Comparison of ENCODE assay signal across 19 cellular contexts in the genomic region with DNA sequence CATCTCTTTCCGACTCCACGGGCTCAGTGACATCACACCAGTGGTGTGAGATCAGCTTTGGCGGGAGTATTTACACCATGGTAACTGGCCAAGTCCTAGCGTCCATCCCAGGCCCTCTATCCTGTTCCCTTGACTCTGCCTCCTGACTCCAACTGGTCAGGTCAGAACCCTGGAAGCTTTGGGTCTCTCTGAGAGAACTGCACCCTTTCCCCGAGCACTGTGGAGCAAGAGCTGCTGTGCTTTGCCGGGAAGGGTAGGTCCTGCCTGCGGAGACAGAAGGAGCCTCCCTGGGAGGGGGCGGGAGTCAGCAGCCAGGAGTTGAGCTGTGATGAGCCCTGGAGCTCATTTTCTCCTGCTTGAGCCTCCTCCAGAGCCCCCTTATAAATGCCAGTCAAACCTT.
DNase-seq lines count a peak whose midpoint lies in the region; ATAC-seq, FAIRE-seq and TF ChIP-seq lines count a peak whose summit lies in the region.
"Had no signal": no experiment of that assay in that cellular context is flagged by ENCODE, and none has a peak within 500 bp of the region (broad histone marks: within the 10 kb centered on the region; RNA-seq: fewer than 3 reads in every experiment).

No MANE protein-coding gene starts in this region.

- H2BK5ac ChIP-seq in H1 (ENCODE audit: low read depth, low read length) (no peak overlapping the region), neuronal stem cell (ENCODE audit: low read length) (no peak overlapping the region), mesenchymal stem cell (ENCODE audit: low read depth, low read length, poor library complexity, severe bottlenecking) (no peak overlapping the region)

- H3K79me1 ChIP-seq in H1 (ENCODE audit: low read depth, low read length) (no peaks in the 10 kb centered on the region), neuronal stem cell (ENCODE audit: low read depth, low read length) (no peaks in the 10 kb centered on the region), mesenchymal stem cell (replicated peaks; ENCODE audit: low read length, poor library complexity, severe bottlenecking) (no peaks in the 10 kb centered on the region)

- intact Hi-C loops in upper lobe of right lung (cut with DNase I), result no loop called here

- TF ChIP-seq CTCF in WERI-Rb-1 (IDR thresholded peaks at IDR 0.05; ENCODE audit: low read depth, low read length) (no peak), H1 (IDR thresholded peaks at IDR 0.05; ENCODE audit: control extremely low read depth in 1 of 3, insufficient read depth in 1 of 3, low read depth in 1 of 3, low read length in 3 of 3) (no peak), upper lobe of right lung (IDR thresholded peaks at IDR 0.05) (no peak)

- H3K9ac ChIP-seq in H1 (replicated peaks in 1 of 4; ENCODE audit: extremely low read depth in 1 of 4, low read depth in 3 of 4, low read length in 3 of 4) (no peak overlapping the region), neuronal stem cell (ENCODE audit: low read depth, low read length, poor library complexity) (no peak overlapping the region), mesenchymal stem cell (ENCODE audit: low read length) (no peak overlapping the region)
- H3K9ac ChIP-seq: BLaER1 treated with 17β-estradiol and CSF1 and Interleukin-3, amounts not matched to agents 10 nM and 100 nM had no signal

- FAIRE-seq in H1 (lab: Jason Lieb, UNC), result no peak

- TF ChIP-seq POLR2A in H1 (IDR thresholded peaks at IDR 0.05; ENCODE audit: control extremely low read depth in 1 of 2, low read depth in 2 of 2, low read length in 2 of 2), result no peak

- H4K5ac ChIP-seq in H1 (ENCODE audit: insufficient read length, low read depth, low read length), result no peak overlapping the region

- H2BK15ac ChIP-seq in H1 (ENCODE audit: low read length) (no peak overlapping the region), neuronal stem cell (ENCODE audit: low read length) (no peak overlapping the region), mesenchymal stem cell (ENCODE audit: low read depth, poor library complexity, severe bottlenecking) (no peak overlapping the region)

- H3K56ac ChIP-seq in H1 (replicated peaks; ENCODE audit: insufficient read length, low read depth, low read length), result no peak overlapping the region

- H3K4me1 ChIP-seq in H1 (replicated peaks in 1 of 4; ENCODE audit: control insufficient read depth in 3 of 4, insufficient read depth in 4 of 4, low read length in 3 of 4) (peaks cover 0 to 28% (median 5%) of the 10 kb centered on the region in 4 experiments; a peak in 4 of 7 replicates), neuronal stem cell (ENCODE audit: control insufficient read depth in 2 of 2, insufficient read depth in 1 of 2, low read depth in 1 of 2, low read length in 2 of 2) (peaks cover 3 to 43% of the 10 kb centered on the region in 2 donors), upper lobe of right lung (no peaks in the 10 kb centered on the region), mesenchymal stem cell (ENCODE audit: control insufficient read depth, insufficient read depth, low read depth, low read length) (no peaks in the 10 kb centered on the region)
- H3K4me1 ChIP-seq: Caco-2, Peyer's patch, SJCRH30 had no signal

- no peak for TF ChIP-seq EP300 in H1 (IDR thresholded peaks at IDR 0.05; ENCODE audit: borderline replicate concordance in 1 of 2, low read depth in 2 of 2, low read length in 2 of 2)

- CTCF ChIA-PET in H1 (lab: Charles Lee; ENCODE audit: partially characterized antibody), result interaction anchor here (0.8 to 1.4 kb wide), 9 partner anchors 17 to 267 kb away, joined by 3 to 5 read pairs (median 4); no protein-coding TSS in a partner anchor

- peaks cover 9% of the 10 kb centered on the region for H3K9me3 ChIP-seq in WERI-Rb-1 (ENCODE audit: severe bottlenecking)
- peaks cover 0 to 4% of the 10 kb centered on the region in 2 experiments; a peak in 1 of 4 replicates for H3K9me3 ChIP-seq in H1 (ENCODE audit: insufficient read depth in 2 of 2, low read depth in 1 of 2, low read length in 1 of 2)
- H3K9me3 ChIP-seq in neuronal stem cell (replicated peaks in 1 of 2; ENCODE audit: control insufficient read depth in 2 of 2, insufficient read depth in 1 of 2, low read depth in 1 of 2, low read length in 2 of 2), result peaks cover 2 to 11% of the 10 kb centered on the region in 2 donors
- no peaks in the 10 kb centered on the region for H3K9me3 ChIP-seq in upper lobe of right lung
- peaks cover 15% of the 10 kb centered on the region for H3K9me3 ChIP-seq in mesenchymal stem cell (ENCODE audit: control insufficient read depth, low read length)
- H3K9me3 ChIP-seq: SJCRH30 had no signal

- H4K8ac ChIP-seq in H1 (ENCODE audit: extremely low read depth, insufficient read depth, low read length) (no peak overlapping the region; the same call in 1 of the 2 replicates), neuronal stem cell (ENCODE audit: low read depth, low read length) (no peak overlapping the region), mesenchymal stem cell (ENCODE audit: low read length) (no peak overlapping the region)

- H2AK5ac ChIP-seq in H1 (ENCODE audit: low read depth, low read length), result no peak overlapping the region
- H2AK5ac ChIP-seq in neuronal stem cell (ENCODE audit: low read depth, low read length), result peak overlapping the region; percentile 44
- no peak overlapping the region for H2AK5ac ChIP-seq in mesenchymal stem cell (ENCODE audit: low read length, severe bottlenecking)

- H3K36me3 ChIP-seq in WERI-Rb-1 (no peaks in the 10 kb centered on the region), H1 (ENCODE audit: control insufficient read depth in 2 of 4, insufficient read depth in 4 of 4, low read length in 3 of 4) (no peaks in the 10 kb centered on the region), neuronal stem cell (replicated peaks in 1 of 2; ENCODE audit: control insufficient read depth in 2 of 2, insufficient read depth in 2 of 2, low read length in 2 of 2) (no peaks in the 10 kb centered on the region), upper lobe of right lung (no peaks in the 10 kb centered on the region), mesenchymal stem cell (ENCODE audit: control insufficient read depth in 1 of 2, insufficient read depth in 2 of 2, low read depth in 1 of 2, low read length in 2 of 2) (no peaks in the 10 kb centered on the region)
- H3K36me3 ChIP-seq: BLaER1 treated with 17β-estradiol and CSF1 and Interleukin-3, amounts not matched to agents 10 nM and 100 nM; Peyer's patch; SJCRH30 had no signal

- no peak for TF ChIP-seq RAD21 in H1 (IDR thresholded peaks at IDR 0.05 in 1 of 2, conservative IDR thresholded peaks at IDR 0.05 in 1 of 2; ENCODE audit: low read depth in 2 of 2, low read length in 2 of 2)

- H2BK20ac ChIP-seq in H1 (ENCODE audit: low read length), result 0 out of 2 replicates have a peak overlapping the region, but pooled peaks have one; percentile 6

- no peaks in the 10 kb centered on the region for H4K20me1 ChIP-seq in H1 (replicated peaks in 1 of 2; ENCODE audit: control insufficient read depth in 1 of 2, insufficient read depth in 2 of 2, low read length in 2 of 2)
- H4K20me1 ChIP-seq: BLaER1 treated with 17β-estradiol and CSF1 and Interleukin-3, amounts not matched to agents 10 nM and 100 nM had no signal

- H2BK120ac ChIP-seq in H1 (replicated peaks; ENCODE audit: low read depth, low read length) (no peak overlapping the region), neuronal stem cell (ENCODE audit: low read depth, low read length) (peak overlapping the region; percentile 56), mesenchymal stem cell (ENCODE audit: low read depth, low read length) (no peak overlapping the region)

- POLR2A ChIA-PET in H1 (lab: Charles Lee; ENCODE audit: partially characterized antibody), result no interaction called here

- H3K79me2 ChIP-seq in H1 (ENCODE audit: control insufficient read depth in 1 of 2, insufficient read depth in 2 of 2, low read length in 2 of 2), result no peaks in the 10 kb centered on the region

- H3K27me3 ChIP-seq in WERI-Rb-1 (ENCODE audit: insufficient read depth, low read depth, severe bottlenecking) (no peaks in the 10 kb centered on the region), H1 (replicated peaks in 1 of 4; ENCODE audit: control insufficient read depth in 3 of 4, extremely low read depth in 1 of 4, insufficient read depth in 3 of 4, low read length in 3 of 4) (peaks cover 0 to 8% (median 0%) of the 10 kb centered on the region in 4 experiments; a peak in 3 of 7 replicates), neuronal stem cell (ENCODE audit: control insufficient read depth in 3 of 3, insufficient read depth in 3 of 3, low read depth in 1 of 3, low read length in 3 of 3) (no peaks in the 10 kb centered on the region), upper lobe of right lung (no peaks in the 10 kb centered on the region), mesenchymal stem cell (ENCODE audit: control insufficient read depth in 1 of 2, insufficient read depth in 1 of 2, low read length in 2 of 2) (peaks cover 39 to 80% of the 10 kb centered on the region in 2 experiments)
- H3K27me3 ChIP-seq: BLaER1 treated with 17β-estradiol and CSF1 and Interleukin-3, amounts not matched to agents 10 nM and 100 nM; Peyer's patch had no signal

- H3K14ac ChIP-seq in H1 (ENCODE audit: insufficient read length), result no peak overlapping the region
- no peak overlapping the region for H3K14ac ChIP-seq in neuronal stem cell (ENCODE audit: low read length)
- H3K14ac ChIP-seq in mesenchymal stem cell (ENCODE audit: low read length in 2 of 2), result no peak overlapping the region

- 82% methylated on average over 8 of the region's 8 CpGs; no CpG with 5 or more reads in 1 of the 2 experiments for WGBS in H1 (ENCODE audit: extremely low coverage in 1 of 2, insufficient coverage in 1 of 2, insufficient read length in 1 of 2, insufficient replicate concordance in 2 of 2, low coverage in 1 of 2, low lambda C conversion rate in 2 of 2, missing lambda C conversion rate in 1 of 2), 2 experiments
- WGBS in neuronal stem cell (ENCODE audit: extremely low coverage in 2 of 2, insufficient read length in 2 of 2, insufficient replicate concordance in 1 of 2), 2 donors, result no CpG with 5 or more reads among the region's 8 CpGs
- 88% methylated on average over 7 of the region's 8 CpGs for WGBS in mesenchymal stem cell

- no peaks in the 10 kb centered on the region for H3K23me2 ChIP-seq in H1 (ENCODE audit: low read depth, low read length)

- H3K23ac ChIP-seq in H1 (ENCODE audit: insufficient read length), result no peak overlapping the region
- H3K23ac ChIP-seq in neuronal stem cell (ENCODE audit: low read depth, low read length, poor library complexity), result no peak overlapping the region
- H3K23ac ChIP-seq in mesenchymal stem cell (ENCODE audit: low read length in 2 of 2), result no peak overlapping the region

- H3K4ac ChIP-seq in H1 (replicated peaks; ENCODE audit: insufficient read length, low read depth, low read length) (no peak overlapping the region), neuronal stem cell (ENCODE audit: low read length) (peak overlapping the region; percentile 0), mesenchymal stem cell (ENCODE audit: low read depth in 1 of 2, low read length in 2 of 2) (no peak overlapping the region)

- H3K4me3 ChIP-seq in WERI-Rb-1 (ENCODE audit: low read depth, low read length) (peak overlapping the region; percentile 19), H1 (ENCODE audit: extremely low read depth in 1 of 4, insufficient read depth in 2 of 4, low read depth in 3 of 4, low read length in 4 of 4) (no peak overlapping the region), neuronal stem cell (ENCODE audit: low read length in 2 of 2) (no peak overlapping the region), upper lobe of right lung (no peak overlapping the region), mesenchymal stem cell (ENCODE audit: insufficient read depth in 1 of 2, low read depth in 1 of 2, low read length in 2 of 2) (no peak overlapping the region)
- H3K4me3 ChIP-seq: BLaER1 treated with 17β-estradiol and CSF1 and Interleukin-3, amounts not matched to agents 10 nM and 100 nM; Peyer's patch; SJCRH30 had no signal

- H2AFZ ChIP-seq in H1 (ENCODE audit: low read length) (no peak overlapping the region), neuronal stem cell (ENCODE audit: low read length) (peak overlapping the region; percentile 34), mesenchymal stem cell (ENCODE audit: low read depth, low read length) (no peak overlapping the region)

- ATAC-seq in upper lobe of right lung, result no peak

- H3K27ac ChIP-seq in WERI-Rb-1 (peak overlapping the region; percentile 67), H1 (ENCODE audit: low read depth, low read length) (no peak overlapping the region), neuronal stem cell (replicated peaks; ENCODE audit: low read length) (peak overlapping the region; percentile 84), upper lobe of right lung (no peak overlapping the region), mesenchymal stem cell (ENCODE audit: low read length, poor library complexity, severe bottlenecking) (no peak overlapping the region)
- H3K27ac ChIP-seq: BLaER1 treated with 17β-estradiol and CSF1 and Interleukin-3, amounts not matched to agents 10 nM and 100 nM; Peyer's patch; SJCRH30 had no signal

- H4K91ac ChIP-seq in H1 (replicated peaks; ENCODE audit: insufficient read length, low read length) (no peak overlapping the region), neuronal stem cell (ENCODE audit: low read depth, low read length, poor library complexity) (peak overlapping the region; percentile 1), mesenchymal stem cell (ENCODE audit: low read length) (no peak overlapping the region)

- H3K18ac ChIP-seq in H1 (ENCODE audit: extremely low read depth, low read length) (no peak overlapping the region), neuronal stem cell (ENCODE audit: low read length) (peak overlapping the region; percentile 20), mesenchymal stem cell (ENCODE audit: low read depth in 1 of 2, low read length in 2 of 2) (no peak overlapping the region)

- H2BK12ac ChIP-seq in H1 (ENCODE audit: low read depth, low read length) (no peak overlapping the region), neuronal stem cell (ENCODE audit: low read length) (no peak overlapping the region), mesenchymal stem cell (ENCODE audit: low read length in 2 of 2) (no peak overlapping the region)

- H3K4me2 ChIP-seq in H1 (ENCODE audit: insufficient read depth in 1 of 2, low read depth in 2 of 2, low read length in 2 of 2) (no peak overlapping the region), neuronal stem cell (ENCODE audit: insufficient read depth, low read length, poor library complexity, severe bottlenecking) (peak overlapping the region; percentile 12), mesenchymal stem cell (ENCODE audit: low read length, poor library complexity, severe bottlenecking) (no peak overlapping the region)
- H3K4me2 ChIP-seq: BLaER1 treated with 17β-estradiol and CSF1 and Interleukin-3, amounts not matched to agents 10 nM and 100 nM had no signal

- DNase-seq in WERI-Rb-1 (peak; percentile 11), H1 (ENCODE audit: low read depth in 1 of 2, low spot score in 2 of 2) (no peak), neuronal stem cell (ENCODE audit: low spot score) (no peak), upper lobe of right lung (peak; percentile 32), mesenchymal stem cell (no peak), NCI-H2196 (lab: John Stamatoyannopoulos, UW; ENCODE audit: unreplicated experiment) (no peak)
- no peak for DNase-seq in activated CD4-positive, alpha-beta T cell treated with anti-CD3 and anti-CD28 coated beads for 4 hours
- DNase-seq: CD4-positive, alpha-beta memory T cell; DMS 273 treated with DMSO at 0.1 percent for 48 hours; DMS79 treated with DMSO at 0.1 percent for 48 hours; Kasumi-1; NCI-H1417 treated with DMSO at 0.1 percent for 48 hours; NCI-H187; NCI-H2107; NCI-H748 treated with DMSO at 0.1 percent for 48 hours; SJCRH30 had no signal

Comparison
In these comparisons a context has a peak if more than half of its experiments do, and no peak if none do; other contexts are left out.
1. DNase-seq: peak in WERI-Rb-1 (single experiment) and upper lobe of right lung (single experiment); none in H1 (0 of 2), neuronal stem cell (single experiment), mesenchymal stem cell (single experiment), activated CD4-positive, alpha-beta T cell treated with anti-CD3 and anti-CD28 coated beads for 4 hours (0 of 2) and NCI-H2196 (single experiment).
2. H3K27ac ChIP-seq: peak in WERI-Rb-1 (single experiment) and neuronal stem cell (single experiment); none in H1 (single experiment), upper lobe of right lung (single experiment) and mesenchymal stem cell (single experiment).